ENCODE assay signal across 8 cellular contexts in the genomic region with DNA sequence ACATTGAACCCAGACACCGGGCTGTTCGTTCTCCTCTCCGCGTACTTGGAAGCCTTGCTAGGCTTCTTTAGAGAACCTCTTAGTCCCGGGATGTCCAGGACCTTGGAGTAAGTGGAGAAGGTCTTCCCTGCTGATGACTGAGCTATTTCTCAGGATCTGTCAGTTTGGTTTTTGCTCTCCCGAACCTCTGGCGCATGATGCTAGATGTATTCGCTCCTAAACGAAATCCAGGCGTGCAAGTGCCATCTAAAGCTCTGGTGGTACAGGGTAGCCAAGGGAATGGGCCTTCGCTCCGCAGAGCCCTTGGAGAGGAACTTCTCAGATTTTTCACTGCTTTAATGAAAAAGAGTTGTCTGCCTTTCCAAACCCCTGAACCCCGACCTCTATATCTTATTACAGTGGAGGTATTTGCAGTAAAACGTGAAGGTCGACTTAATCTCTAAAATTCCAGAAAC. TPM values are rescaled to one million over a fixed set of nuclear protein-coding genes. Genes with fewer than 3 reads are reported as not detected.
DNase-seq lines count a peak whose midpoint lies in the region; ATAC-seq, FAIRE-seq and TF ChIP-seq lines count a peak whose summit lies in the region.

No MANE protein-coding gene starts in this region.

- no peaks in the 10 kb centered on the region for H3K27me3 Mint-ChIP-seq in CD4-positive, alpha-beta memory T cell

- H3K4me1 ChIP-seq in CD4-positive, alpha-beta memory T cell (ENCODE audit: insufficient read depth, low read length): peaks cover 57% of the 10 kb centered on the region
- H3K4me1 ChIP-seq in urinary bladder (ENCODE audit: insufficient read depth): no peaks in the 10 kb centered on the region

- POLR2A ChIA-PET in CD4-positive, alpha-beta memory T cell (lab: Charles Lee; ENCODE audit: partially characterized antibody): interaction anchor here (1.0 to 3.4 kb wide), 11 partner anchors 25 to 257 kb away, joined by 3 to 34 read pairs (median 4); a partner anchor contains a TSS

- H3K36me3 ChIP-seq in CD4-positive, alpha-beta memory T cell (ENCODE audit: insufficient read depth, low read length): no peaks in the 10 kb centered on the region
- H3K36me3 ChIP-seq in bronchial epithelial cell (ENCODE audit: control insufficient read depth, insufficient read depth, low read length) (no peaks in the 10 kb centered on the region), urinary bladder (ENCODE audit: insufficient read depth) (no peaks in the 10 kb centered on the region)

- peak overlapping the region; percentile 98 for H3K27ac ChIP-seq in CD4-positive, alpha-beta memory T cell (ENCODE audit: low read depth, low read length)
- peak overlapping the region; percentile 68 for H3K27ac ChIP-seq in urinary bladder (ENCODE audit: low read depth)

- peak overlapping the region; percentile 97 to 100 (median 99) for H3K27ac Mint-ChIP-seq in CD4-positive, alpha-beta memory T cell

- H3K27me3 ChIP-seq in CD4-positive, alpha-beta memory T cell (ENCODE audit: insufficient read depth, low read length): no peaks in the 10 kb centered on the region
- H3K27me3 ChIP-seq in bronchial epithelial cell (ENCODE audit: control insufficient read depth, insufficient read depth, low read length): no peaks in the 10 kb centered on the region

- peak in 2 of 5 donors; percentile 7 to 45 for DNase-seq in CD4-positive, alpha-beta memory T cell
- no peak for DNase-seq in Jurkat, Clone E6-1 (ENCODE audit: low read depth, low spot score)
- DNase-seq in bronchial epithelial cell (ENCODE audit: low read depth) (no peak), lung microvascular endothelial cell (ENCODE audit: low read depth in 2 of 2) (peak; percentile 40 to 47), MV-4-11 (lab: John Stamatoyannopoulos, UW) (no peak), RPMI8226 (no peak)

- WGBS in urinary bladder: under 1% methylated on average over 15 of the region's 15 CpGs

- no peak for FAIRE-seq in bronchial epithelial cell (lab: Jason Lieb, UNC)

- H3K9me3 Mint-ChIP-seq in CD4-positive, alpha-beta memory T cell: no peaks in the 10 kb centered on the region

- peak overlapping the region; percentile 97 to 100 (median 98) for H3K4me3 Mint-ChIP-seq in CD4-positive, alpha-beta memory T cell

- no peaks in the 10 kb centered on the region for H3K9me3 ChIP-seq in CD4-positive, alpha-beta memory T cell (ENCODE audit: control insufficient read depth in 1 of 2, low read length in 2 of 2)

- no peak for ATAC-seq in HG03280 (IDR thresholded peaks at IDR 0.05; ENCODE audit: unreplicated experiment)

- peaks cover 0 to 20% of the 10 kb centered on the region in 2 donors for H3K36me3 Mint-ChIP-seq in CD4-positive, alpha-beta memory T cell

- H3K4me1 Mint-ChIP-seq in CD4-positive, alpha-beta memory T cell: peaks cover 44 to 81% (median 56%) of the 10 kb centered on the region in 4 donors

- H3K4me3 ChIP-seq in CD4-positive, alpha-beta memory T cell (ENCODE audit: low read length in 2 of 2): peak overlapping the region; percentile 97 to 99
- H3K4me3 ChIP-seq in Jurkat, Clone E6-1 (ENCODE audit: low read length): peak overlapping the region; percentile 92
- H3K4me3 ChIP-seq in bronchial epithelial cell (ENCODE audit: low read depth, low read length) (peak overlapping the region; percentile 78), urinary bladder (ENCODE audit: low read depth, low read length) (peak overlapping the region; percentile 78)

- TF ChIP-seq CTCF in bronchial epithelial cell (IDR thresholded peaks at IDR 0.05; ENCODE audit: insufficient read depth, low read length, severe bottlenecking): no peak

- CTCF ChIA-PET in CD4-positive, alpha-beta memory T cell (lab: Charles Lee; ENCODE audit: partially characterized antibody): interaction anchor here (1.0 to 1.7 kb wide), 4 partner anchors 46 to 375 kb away, joined by 3 to 4 read pairs (median 4); no protein-coding TSS in a partner anchor

- intact Hi-C loops in CD4-positive, alpha-beta memory T cell (cut with micrococcal nuclease): loop anchor here (1.0 to 2.0 kb wide), 2 partner anchors 89 to 185 kb away; a partner anchor contains a TSS

RNA-seq across cellular contexts. Expression of a gene that starts 0.5 kb away (rescaled TPM):
- total RNA-seq in CD4-positive, alpha-beta memory T cell: 100 to 1,000 TPM; 106 to 113 TPM
- 10 to 100 TPM; 52.9 to 81.3 TPM for polyA plus RNA-seq in CD4-positive, alpha-beta memory T cell
- polyA plus RNA-seq in Jurkat, Clone E6-1 (2012; ENCODE audit: insufficient read depth, insufficient read length): 95.9 TPM
- total RNA-seq in bronchial epithelial cell (120 and 141 TPM in 2 replicates), lung microvascular endothelial cell (99.8 and 126 TPM in 2 replicates), urinary bladder (231 TPM)
- 157 TPM for polyA plus RNA-seq in urinary bladder

RNA-seq across cellular contexts. Expression of a gene that starts 0.8 kb away (rescaled TPM):
- total RNA-seq in CD4-positive, alpha-beta memory T cell: 10 to 100 TPM; 17.3 to 17.8 TPM
- polyA plus RNA-seq in CD4-positive, alpha-beta memory T cell: 10 to 100 TPM; 16.4 to 19.5 TPM
- 48.3 TPM for polyA plus RNA-seq in Jurkat, Clone E6-1 (2012; ENCODE audit: insufficient read depth, insufficient read length)
- total RNA-seq in bronchial epithelial cell (34.0 and 37.4 TPM in 2 replicates), lung microvascular endothelial cell (26.2 and 41.1 TPM in 2 replicates), urinary bladder (9.4 TPM)
- polyA plus RNA-seq in urinary bladder: 25.5 TPM

Comparison
In these comparisons a context has a peak if more than half of its experiments do, and no peak if none do; other contexts are left out.
1. DNase-seq: peak in lung microvascular endothelial cell (2 of 2); none in Jurkat, Clone E6-1 (single experiment), bronchial epithelial cell (single experiment), MV-4-11 (single experiment) and RPMI8226 (single experiment).
2. Peak in every context shown above with its lines, with median percentiles within 50 percentile points of each other: H3K4me3 ChIP-seq.